Comparison of ENCODE assay signal across 1 cellular context in the genomic region with DNA sequence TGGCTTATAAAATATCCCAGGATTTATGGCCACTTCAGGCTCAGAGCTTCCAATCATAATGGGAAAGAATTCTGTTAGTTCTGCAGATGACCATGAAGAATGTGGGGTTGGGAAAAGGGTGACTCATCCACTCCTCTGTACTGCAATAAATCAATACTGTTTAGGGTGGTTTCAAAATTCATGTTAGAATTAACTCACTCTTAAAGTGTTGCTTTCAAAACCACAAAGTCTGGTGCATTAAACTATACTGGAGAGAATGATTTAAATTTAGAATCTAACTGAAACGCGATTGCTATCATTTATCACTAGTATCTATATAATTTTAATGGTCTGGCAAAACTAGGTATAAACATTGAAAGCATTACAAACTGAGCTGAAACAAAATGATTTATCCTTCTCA.
TF ChIP-seq lines count a peak whose summit lies in the region.

No MANE protein-coding gene starts in this region.

TF ChIP-seq in GM23338, 12 proteins besides CTCF, POLR2A, EP300 and RAD21 (continued from another document):
- TF ChIP-seq, protein P1, sequence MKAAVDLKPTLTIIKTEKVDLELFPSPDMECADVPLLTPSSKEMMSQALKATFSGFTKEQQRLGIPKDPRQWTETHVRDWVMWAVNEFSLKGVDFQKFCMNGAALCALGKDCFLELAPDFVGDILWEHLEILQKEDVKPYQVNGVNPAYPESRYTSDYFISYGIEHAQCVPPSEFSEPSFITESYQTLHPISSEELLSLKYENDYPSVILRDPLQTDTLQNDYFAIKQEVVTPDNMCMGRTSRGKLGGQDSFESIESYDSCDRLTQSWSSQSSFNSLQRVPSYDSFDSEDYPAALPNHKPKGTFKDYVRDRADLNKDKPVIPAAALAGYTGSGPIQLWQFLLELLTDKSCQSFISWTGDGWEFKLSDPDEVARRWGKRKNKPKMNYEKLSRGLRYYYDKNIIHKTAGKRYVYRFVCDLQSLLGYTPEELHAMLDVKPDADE (IDR thresholded peaks at IDR 0.05), result no peak
- TF ChIP-seq NANOG (IDR thresholded peaks at IDR 0.05; ENCODE audit: borderline replicate concordance) (no peak), JUNB (IDR thresholded peaks at IDR 0.05; ENCODE audit: unreplicated experiment) (no peak), POLR2AphosphoS5 (IDR thresholded peaks at IDR 0.05; ENCODE audit: low read depth) (no peak), CREB1 (CRISPR knock-in tag; IDR thresholded peaks at IDR 0.05; ENCODE audit: low read depth) (no peak), ZNF331 (CRISPR knock-in tag; IDR thresholded peaks at IDR 0.05; ENCODE audit: low read depth) (no peak)
- TF ChIP-seq, protein P2, sequence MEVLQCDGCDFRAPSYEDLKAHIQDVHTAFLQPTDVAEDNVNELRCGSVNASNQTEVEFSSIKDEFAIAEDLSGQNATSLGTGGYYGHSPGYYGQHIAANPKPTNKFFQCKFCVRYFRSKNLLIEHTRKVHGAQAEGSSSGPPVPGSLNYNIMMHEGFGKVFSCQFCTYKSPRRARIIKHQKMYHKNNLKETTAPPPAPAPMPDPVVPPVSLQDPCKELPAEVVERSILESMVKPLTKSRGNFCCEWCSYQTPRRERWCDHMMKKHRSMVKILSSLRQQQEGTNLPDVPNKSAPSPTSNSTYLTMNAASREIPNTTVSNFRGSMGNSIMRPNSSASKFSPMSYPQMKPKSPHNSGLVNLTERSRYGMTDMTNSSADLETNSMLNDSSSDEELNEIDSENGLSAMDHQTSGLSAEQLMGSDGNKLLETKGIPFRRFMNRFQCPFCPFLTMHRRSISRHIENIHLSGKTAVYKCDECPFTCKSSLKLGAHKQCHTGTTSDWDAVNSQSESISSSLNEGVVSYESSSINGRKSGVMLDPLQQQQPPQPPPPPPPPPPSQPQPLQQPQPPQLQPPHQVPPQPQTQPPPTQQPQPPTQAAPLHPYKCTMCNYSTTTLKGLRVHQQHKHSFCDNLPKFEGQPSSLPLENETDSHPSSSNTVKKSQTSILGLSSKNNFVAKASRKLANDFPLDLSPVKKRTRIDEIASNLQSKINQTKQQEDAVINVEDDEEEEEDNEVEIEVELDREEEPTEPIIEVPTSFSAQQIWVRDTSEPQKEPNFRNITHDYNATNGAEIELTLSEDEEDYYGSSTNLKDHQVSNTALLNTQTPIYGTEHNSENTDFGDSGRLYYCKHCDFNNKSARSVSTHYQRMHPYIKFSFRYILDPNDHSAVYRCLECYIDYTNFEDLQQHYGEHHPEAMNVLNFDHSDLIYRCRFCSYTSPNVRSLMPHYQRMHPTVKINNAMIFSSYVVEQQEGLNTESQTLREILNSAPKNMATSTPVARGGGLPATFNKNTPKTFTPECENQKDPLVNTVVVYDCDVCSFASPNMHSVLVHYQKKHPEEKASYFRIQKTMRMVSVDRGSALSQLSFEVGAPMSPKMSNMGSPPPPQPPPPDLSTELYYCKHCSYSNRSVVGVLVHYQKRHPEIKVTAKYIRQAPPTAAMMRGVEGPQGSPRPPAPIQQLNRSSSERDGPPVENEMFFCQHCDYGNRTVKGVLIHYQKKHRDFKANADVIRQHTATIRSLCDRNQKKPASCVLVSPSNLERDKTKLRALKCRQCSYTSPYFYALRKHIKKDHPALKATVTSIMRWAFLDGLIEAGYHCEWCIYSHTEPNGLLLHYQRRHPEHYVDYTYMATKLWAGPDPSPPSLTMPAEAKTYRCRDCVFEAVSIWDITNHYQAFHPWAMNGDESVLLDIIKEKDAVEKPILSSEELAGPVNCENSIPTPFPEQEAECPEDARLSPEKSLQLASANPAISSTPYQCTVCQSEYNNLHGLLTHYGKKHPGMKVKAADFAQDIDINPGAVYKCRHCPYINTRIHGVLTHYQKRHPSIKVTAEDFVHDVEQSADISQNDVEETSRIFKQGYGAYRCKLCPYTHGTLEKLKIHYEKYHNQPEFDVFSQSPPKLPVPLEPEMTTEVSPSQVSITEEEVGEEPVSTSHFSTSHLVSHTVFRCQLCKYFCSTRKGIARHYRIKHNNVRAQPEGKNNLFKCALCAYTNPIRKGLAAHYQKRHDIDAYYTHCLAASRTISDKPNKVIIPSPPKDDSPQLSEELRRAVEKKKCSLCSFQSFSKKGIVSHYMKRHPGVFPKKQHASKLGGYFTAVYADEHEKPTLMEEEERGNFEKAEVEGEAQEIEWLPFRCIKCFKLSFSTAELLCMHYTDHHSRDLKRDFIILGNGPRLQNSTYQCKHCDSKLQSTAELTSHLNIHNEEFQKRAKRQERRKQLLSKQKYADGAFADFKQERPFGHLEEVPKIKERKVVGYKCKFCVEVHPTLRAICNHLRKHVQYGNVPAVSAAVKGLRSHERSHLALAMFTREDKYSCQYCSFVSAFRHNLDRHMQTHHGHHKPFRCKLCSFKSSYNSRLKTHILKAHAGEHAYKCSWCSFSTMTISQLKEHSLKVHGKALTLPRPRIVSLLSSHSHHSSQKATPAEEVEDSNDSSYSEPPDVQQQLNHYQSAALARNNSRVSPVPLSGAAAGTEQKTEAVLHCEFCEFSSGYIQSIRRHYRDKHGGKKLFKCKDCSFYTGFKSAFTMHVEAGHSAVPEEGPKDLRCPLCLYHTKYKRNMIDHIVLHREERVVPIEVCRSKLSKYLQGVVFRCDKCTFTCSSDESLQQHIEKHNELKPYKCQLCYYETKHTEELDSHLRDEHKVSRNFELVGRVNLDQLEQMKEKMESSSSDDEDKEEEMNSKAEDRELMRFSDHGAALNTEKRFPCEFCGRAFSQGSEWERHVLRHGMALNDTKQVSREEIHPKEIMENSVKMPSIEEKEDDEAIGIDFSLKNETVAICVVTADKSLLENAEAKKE (CRISPR knock-in tag; IDR thresholded peaks at IDR 0.05), result no peak
TF ChIP-seq in GM23338: peak in this region for 0.
